Comparison of ENCODE assay signal across 8 cellular contexts in genomic region chr13:79481685-79482052, GRCh38. TPM values are rescaled to one million over a fixed set of nuclear protein-coding genes. Genes with fewer than 3 reads are reported as not detected.
A peak's percentile ranks its signal among the peaks of the same experiment; 100 is the strongest.
DNase-seq lines count a peak whose midpoint lies in the region; ATAC-seq, FAIRE-seq and TF ChIP-seq lines count a peak whose summit lies in the region.

No MANE protein-coding gene starts in this region.

- peak overlapping the region; percentile 97 for H3K27ac Mint-ChIP-seq in activated naive CD4-positive, alpha-beta T cell treated with anti-CD3 and anti-CD28 coated beads for 36 hours

- CTCF ChIA-PET in PC-3 (lab: Charles Lee) = interaction anchor here (0.6 to 1.1 kb wide), 2 partner anchors 17 to 58 kb away, joined by 3 to 10 read pairs; no protein-coding TSS in a partner anchor
- CTCF ChIA-PET in activated naive CD4-positive, alpha-beta T cell treated with anti-CD3 and anti-CD28 coated beads for 36 hours (lab: Charles Lee) = interaction anchor here (0.7 to 3.2 kb wide), 15 partner anchors 9 to 123 kb away, joined by 3 to 25 read pairs (median 5); partner anchors contain the start of gene RBM26

- H3K27me3 ChIP-seq in PC-3 (ENCODE audit: low read length) (no peaks in the 10 kb centered on the region), iPS DF 6.9 (ENCODE audit: control insufficient read depth, insufficient read depth, low read length) (no peaks in the 10 kb centered on the region)

- peak overlapping the region; percentile 86 for H3K9ac ChIP-seq in PC-3 (ENCODE audit: low read length)

- no TSS peak for BruUV-seq in PC-3 (replicated peaks; lab: Mats Ljungman, UMichigan)

- H3K4me1 Mint-ChIP-seq in activated naive CD4-positive, alpha-beta T cell treated with anti-CD3 and anti-CD28 coated beads for 36 hours (ENCODE audit: low read depth) = peaks cover 54% of the 10 kb centered on the region

- peaks cover 14% of the 10 kb centered on the region for H4K20me1 ChIP-seq in PC-3 (ENCODE audit: low read length)

- TF ChIP-seq CTCF in PC-3 (conservative IDR thresholded peaks at IDR 0.05; ENCODE audit: low read depth, low read length) = no peak

- DNase-seq in GM12892 (ENCODE audit: insufficient read length) (no peak), PC-3 (peak; percentile 21), iPS DF 6.9 (ENCODE audit: low read depth, low spot score) (no peak), COLO829 (ENCODE audit: low spot score) (no peak), SHP77 (lab: John Stamatoyannopoulos, UW) (no peak)
- DNase-seq in activated naive CD4-positive, alpha-beta T cell treated with anti-CD3 and anti-CD28 coated beads for 36 hours = peak; percentile 89
- DNase-seq in stimulated activated CD4-positive, alpha-beta T cell treated with anti-CD3 and anti-CD28 coated beads, Interleukin-1b, Interleukin-23, amount 100 ng/mL, for 1 hour (ENCODE audit: low read depth in 2 of 2) = peak; percentile 2 to 39

- H3K36me3 ChIP-seq in PC-3 (ENCODE audit: low read depth, low read length) (no peaks in the 10 kb centered on the region), iPS DF 6.9 (ENCODE audit: control insufficient read depth, insufficient read depth, low read length) (no peaks in the 10 kb centered on the region)

- ATAC-seq in HG02623 (IDR thresholded peaks at IDR 0.05; ENCODE audit: unreplicated experiment) (peak; percentile 16), PC-3 (peak; percentile 5)

- H3K4me3 ChIP-seq in PC-3 (ENCODE audit: low read length) (peak overlapping the region; percentile 98), iPS DF 6.9 (ENCODE audit: low read length) (peak overlapping the region; percentile 81)

- peak overlapping the region; percentile 66 for H3K27ac ChIP-seq in PC-3 (ENCODE audit: low read length)
- H3K27ac ChIP-seq in iPS DF 6.9 (ENCODE audit: low read length) = no peak overlapping the region

- no CpG with 5 or more reads among the region's 12 CpGs for WGBS in iPS DF 6.9 (ENCODE audit: insufficient coverage, insufficient read length)

- H3K9me3 ChIP-seq in PC-3 (ENCODE audit: low read length) = no peaks in the 10 kb centered on the region
- H3K9me3 ChIP-seq in iPS DF 6.9 (ENCODE audit: control insufficient read depth, insufficient read depth, low read length) = no peaks in the 10 kb centered on the region

- no peaks in the 10 kb centered on the region for H3F3A ChIP-seq in PC-3 (ENCODE audit: low read length, unreplicated experiment)

- H3K9me2 ChIP-seq in PC-3 (replicated peaks; ENCODE audit: low read length) = no peaks in the 10 kb centered on the region

- H3K36me3 Mint-ChIP-seq in activated naive CD4-positive, alpha-beta T cell treated with anti-CD3 and anti-CD28 coated beads for 36 hours (ENCODE audit: low read depth) = peaks cover 12% of the 10 kb centered on the region

- no peaks in the 10 kb centered on the region for H3K27me3 Mint-ChIP-seq in activated naive CD4-positive, alpha-beta T cell treated with anti-CD3 and anti-CD28 coated beads for 36 hours (ENCODE audit: low read depth)

- TF ChIP-seq POLR2A in GM12892 (IDR thresholded peaks at IDR 0.05; ENCODE audit: low read depth, low read length) = no peak

- peaks cover 38% of the 10 kb centered on the region for H3K4me1 ChIP-seq in PC-3 (ENCODE audit: insufficient read depth, low read length)
- H3K4me1 ChIP-seq in iPS DF 6.9 (ENCODE audit: control insufficient read depth, insufficient read depth, low read length) = no peaks in the 10 kb centered on the region

- intact Hi-C loops in PC-3 (cut with micrococcal nuclease) = loop anchor here (1.0 to 2.0 kb wide), 2 partner anchors 10 to 47 kb away; no protein-coding TSS in a partner anchor
- intact Hi-C loops in activated naive CD4-positive, alpha-beta T cell treated with anti-CD3 and anti-CD28 coated beads for 36 hours (cut with micrococcal nuclease) = loop anchor here (1.0 to 10.0 kb wide), 11 partner anchors 11 to 827 kb away; partner anchors contain the start of genes OBI1 and RBM26

- H3K4me2 ChIP-seq in PC-3 (ENCODE audit: low read length) = peak overlapping the region; percentile 92

- H3K79me2 ChIP-seq in PC-3 (ENCODE audit: low read length) = peaks cover 50% of the 10 kb centered on the region

- peak; percentile 67 for FAIRE-seq in GM12892 (lab: Jason Lieb, UNC)

- peak overlapping the region; percentile 86 for H3K4me3 Mint-ChIP-seq in activated naive CD4-positive, alpha-beta T cell treated with anti-CD3 and anti-CD28 coated beads for 36 hours

- no peaks in the 10 kb centered on the region for H3K9me3 Mint-ChIP-seq in activated naive CD4-positive, alpha-beta T cell treated with anti-CD3 and anti-CD28 coated beads for 36 hours

- POLR2A ChIA-PET in PC-3 (lab: Charles Lee; ENCODE audit: unreplicated experiment) = interaction anchor here (0.5 to 1.0 kb wide), 4 partner anchors 37 to 60 kb away, joined by 4 to 15 read pairs (median 6); no protein-coding TSS in a partner anchor

- peak overlapping the region; percentile 84 for H2AFZ ChIP-seq in PC-3 (ENCODE audit: low read length)

RNA-seq across cellular contexts. Expression of gene NDFIP2, which starts 0.7 kb away (rescaled TPM):
- 25.2 TPM for polyA plus RNA-seq in GM12892 (2012; ENCODE audit: missing spikeins)
- total RNA-seq in PC-3 (2014; rRNA removed) = 17.9 and 19.5 TPM in 2 replicates
- 10 to 100 TPM; 89.5 to 90.8 TPM for total RNA-seq in activated naive CD4-positive, alpha-beta T cell treated with anti-CD3 and anti-CD28 coated beads for 36 hours

Comparison
In these comparisons a context has a peak if more than half of its experiments do, and no peak if none do; other contexts are left out.
1. DNase-seq: peak in PC-3 (single experiment), activated naive CD4-positive, alpha-beta T cell treated with anti-CD3 and anti-CD28 coated beads for 36 hours (single experiment) and stimulated activated CD4-positive, alpha-beta T cell treated with anti-CD3 and anti-CD28 coated beads, Interleukin-1b, Interleukin-23, amount 100 ng/mL, for 1 hour (2 of 2); none in GM12892 (single experiment), iPS DF 6.9 (single experiment), COLO829 (single experiment) and SHP77 (0 of 2).